8 cellular contexts compared by ENCODE assay signal in genomic region chr7:130490888-130491771, GRCh38. TPM values are rescaled to one million over a fixed set of nuclear protein-coding genes. Genes with fewer than 3 reads are reported as not detected.
DNase-seq lines count a peak whose midpoint lies in the region; ATAC-seq, FAIRE-seq and TF ChIP-seq lines count a peak whose summit lies in the region.

No MANE protein-coding gene starts in this region.

- peak overlapping the region; percentile 73 for H2AFZ ChIP-seq in osteoblast (ENCODE audit: low read length)

- peak; percentile 29; the same call in 1 of the 2 replicates for TF ChIP-seq CTCF in 22Rv1 (IDR thresholded peaks at IDR 0.05)
- peak in 3 of 4 experiments; percentile 37 to 64 (median 58) for TF ChIP-seq CTCF in gastroesophageal sphincter (IDR thresholded peaks at IDR 0.05)
- TF ChIP-seq CTCF in osteoblast (IDR thresholded peaks at IDR 0.05; ENCODE audit: extremely low read depth, low read depth, low read length) = peak; percentile 53

- H3K4me3 Mint-ChIP-seq in activated T-helper 17 cell treated with anti-CD3 and anti-CD28 coated beads, Interleukin-2, amount 50 U/mL, for 72 hours = peak overlapping the region; percentile 59

- no peaks in the 10 kb centered on the region for H4K20me1 ChIP-seq in osteoblast (ENCODE audit: insufficient read depth, low read length)

- H3K4me1 ChIP-seq in gastroesophageal sphincter (peaks cover 0 to 38% (median 5%) of the 10 kb centered on the region in 3 donors), osteoblast (ENCODE audit: insufficient read depth, low read length) (peaks cover 27% of the 10 kb centered on the region)

- H3K9me3 Mint-ChIP-seq in activated T-helper 17 cell treated with anti-CD3 and anti-CD28 coated beads, Interleukin-2, amount 50 U/mL, for 72 hours = no peaks in the 10 kb centered on the region

- ATAC-seq in activated T-helper 17 cell treated with anti-CD3 and anti-CD28 coated beads, Interleukin-2, amount 50 U/mL, for 72 hours (replicated peaks) = no peak
- ATAC-seq in gastroesophageal sphincter (peak; percentile 56), GM19023 (IDR thresholded peaks at IDR 0.05; ENCODE audit: unreplicated experiment) (no peak), GM19035 (IDR thresholded peaks at IDR 0.05; ENCODE audit: unreplicated experiment) (no peak), GM21390 (IDR thresholded peaks at IDR 0.05; ENCODE audit: unreplicated experiment) (no peak)

- WGBS in gastroesophageal sphincter (ENCODE audit: low coverage in 1 of 2), 2 donors = 40 to 49% methylated on average over 1 to 31 of the region's 61 CpGs

- H3K9me3 ChIP-seq in gastroesophageal sphincter (no peaks in the 10 kb centered on the region), osteoblast (ENCODE audit: low read depth, low read length) (no peaks in the 10 kb centered on the region)

- H3K27me3 ChIP-seq in gastroesophageal sphincter = peaks cover 77% of the 10 kb centered on the region
- no peaks in the 10 kb centered on the region for H3K27me3 ChIP-seq in osteoblast (ENCODE audit: insufficient read depth, low read length)

- H3K27ac Mint-ChIP-seq in activated T-helper 17 cell treated with anti-CD3 and anti-CD28 coated beads, Interleukin-2, amount 50 U/mL, for 72 hours = no peak overlapping the region

- H3K4me1 Mint-ChIP-seq in activated T-helper 17 cell treated with anti-CD3 and anti-CD28 coated beads, Interleukin-2, amount 50 U/mL, for 72 hours = peaks cover 4% of the 10 kb centered on the region

- H3K27ac ChIP-seq in 22Rv1 (no peak overlapping the region), gastroesophageal sphincter (peak overlapping the region in 1 of 4 donors; percentile 15), osteoblast (ENCODE audit: low read depth, low read length) (no peak overlapping the region)

- TF ChIP-seq EP300 in gastroesophageal sphincter (IDR thresholded peaks at IDR 0.05) = no peak

- H3K4me2 ChIP-seq in osteoblast (ENCODE audit: insufficient read depth, low read length) = peak overlapping the region; percentile 77

- peaks cover 30% of the 10 kb centered on the region for H3K27me3 Mint-ChIP-seq in activated T-helper 17 cell treated with anti-CD3 and anti-CD28 coated beads, Interleukin-2, amount 50 U/mL, for 72 hours

- no peaks in the 10 kb centered on the region for H3K36me3 Mint-ChIP-seq in activated T-helper 17 cell treated with anti-CD3 and anti-CD28 coated beads, Interleukin-2, amount 50 U/mL, for 72 hours (ENCODE audit: low read depth)

- DNase-seq in GM19239 (ENCODE audit: insufficient read length, low spot score) (no peak), osteoblast (ENCODE audit: insufficient read length, low spot score, missing footprints) (peak; percentile 92)

- H3K36me3 ChIP-seq in gastroesophageal sphincter = no peaks in the 10 kb centered on the region
- no peaks in the 10 kb centered on the region for H3K36me3 ChIP-seq in osteoblast (ENCODE audit: insufficient read depth, low read length)

- peaks cover 31% of the 10 kb centered on the region for H3K79me2 ChIP-seq in osteoblast (ENCODE audit: insufficient read depth, low read length)

- H3K4me3 ChIP-seq in gastroesophageal sphincter = peak overlapping the region in 1 of 2 donors; percentile 50
- H3K4me3 ChIP-seq in osteoblast (ENCODE audit: insufficient read depth, low read length) = peak overlapping the region; percentile 78

- TF ChIP-seq POLR2A in gastroesophageal sphincter (IDR thresholded peaks at IDR 0.05) = no peak

- peak; percentile 23 for FAIRE-seq in GM19239 (lab: Jason Lieb, UNC)

RNA-seq across cellular contexts. Expression of gene MEST, which starts 0.8 kb away (rescaled TPM):
- total RNA-seq in activated T-helper 17 cell treated with anti-CD3 and anti-CD28 coated beads, Interleukin-2, amount 50 U/mL, for 72 hours = 1 to 10 TPM in 1 of 2 donors, under 1 TPM in 1; 0.99 to 1.5 TPM
- total RNA-seq in gastroesophageal sphincter (1 to 10 TPM; 2.5 to 4.7 (median 3.7) TPM), osteoblast (330 and 347 TPM in 2 replicates)

RNA-seq across cellular contexts. Expression of gene CEP41, which starts 50.3 kb away (rescaled TPM):
- 10 to 100 TPM in 1 of 2 donors, 1 to 10 TPM in 1; 8.3 to 14.0 TPM for total RNA-seq in activated T-helper 17 cell treated with anti-CD3 and anti-CD28 coated beads, Interleukin-2, amount 50 U/mL, for 72 hours
- total RNA-seq in gastroesophageal sphincter (1 to 10 TPM; 3.6 to 6.2 (median 3.9) TPM), osteoblast (9.1 and 9.8 TPM in 2 replicates)

Comparison
In these comparisons a context has a peak if more than half of its experiments do, and no peak if none do; other contexts are left out.
1. RNA of gene MEST, which starts 0.8 kb away (total RNA-seq): 330 to 347 TPM in osteoblast; 2.5 to 4.7 TPM in gastroesophageal sphincter and 0.99 to 1.5 TPM in activated T-helper 17 cell treated with anti-CD3 and anti-CD28 coated beads, Interleukin-2, amount 50 U/mL, for 72 hours; every median in the first group is over 10 times any median in the second.
2. Peak in every context shown above with its lines, with median percentiles within 50 percentile points of each other: CTCF ChIP-seq.